Comparison of ENCODE assay signal across 6 cellular contexts in the genomic region with DNA sequence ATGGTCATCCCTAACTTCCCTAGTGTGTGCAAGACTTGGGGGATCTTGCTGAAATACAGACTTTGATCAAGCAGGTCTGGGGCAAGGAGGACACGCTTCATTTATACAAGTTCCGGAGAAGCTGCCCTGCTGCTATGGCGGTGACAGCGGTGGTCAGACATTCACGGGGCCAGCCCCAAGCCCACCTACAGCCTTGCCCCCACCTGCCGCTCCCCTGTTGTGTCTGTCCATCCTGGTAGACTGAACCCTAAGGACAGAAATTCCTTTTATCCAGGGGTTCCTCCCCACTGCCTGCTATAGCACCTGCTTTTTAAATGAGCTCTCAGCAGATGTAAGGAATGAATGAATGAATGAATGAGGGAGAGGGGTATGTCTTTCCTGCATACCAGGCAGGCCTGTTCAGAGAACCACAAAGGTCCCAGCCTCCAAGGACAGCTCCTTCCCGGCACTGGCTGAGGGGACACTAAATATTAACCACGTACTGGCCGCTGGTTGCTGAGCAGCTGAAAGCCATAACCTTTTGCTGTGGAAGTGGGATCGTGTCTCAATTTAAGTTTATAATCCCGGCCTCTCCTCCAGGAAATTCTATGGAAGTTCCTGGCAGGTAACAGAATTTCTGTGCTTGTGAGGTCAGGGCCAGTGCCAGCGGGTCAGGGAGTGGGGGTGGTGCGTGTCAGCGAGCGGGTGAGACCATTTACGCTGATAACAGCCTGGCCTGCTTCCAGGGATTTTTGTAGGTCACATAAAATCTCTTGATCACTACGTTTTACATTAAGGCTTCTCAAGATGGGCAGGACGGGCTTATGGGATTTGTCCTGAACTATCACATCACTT. TPM values are rescaled to one million over a fixed set of nuclear protein-coding genes. Genes with fewer than 3 reads are reported as not detected.
DNase-seq lines count a peak whose midpoint lies in the region; ATAC-seq, FAIRE-seq and TF ChIP-seq lines count a peak whose summit lies in the region.

No MANE protein-coding gene starts in this region.

- ATAC-seq in pancreas, result peak in 3 of 4 donors; percentile 11 to 41 (median 12)
- no peak for ATAC-seq in GM21619 (IDR thresholded peaks at IDR 0.05; ENCODE audit: unreplicated experiment)
- no peak for ATAC-seq in HG03521 (IDR thresholded peaks at IDR 0.05; ENCODE audit: unreplicated experiment)

- peak overlapping the region; percentile 31 for H3K4me3 ChIP-seq in Jurkat, Clone E6-1 (ENCODE audit: low read length)
- no peak overlapping the region for H3K4me3 ChIP-seq in colonic mucosa
- no peak overlapping the region for H3K4me3 ChIP-seq in pancreas

- no peak for DNase-seq in Jurkat, Clone E6-1 (ENCODE audit: low read depth, low spot score)
- DNase-seq in colonic mucosa (peak; percentile 85), pancreas (peak in 4 of 6 donors; percentile 49 to 69 (median 62)), SKM-1 (lab: John Stamatoyannopoulos, UW; ENCODE audit: unreplicated experiment) (no peak)

- no peaks in the 10 kb centered on the region for H3K9me3 ChIP-seq in colonic mucosa
- H3K9me3 ChIP-seq in pancreas, result no peaks in the 10 kb centered on the region

- H3K27me3 ChIP-seq in colonic mucosa (no peaks in the 10 kb centered on the region), pancreas (no peaks in the 10 kb centered on the region)

- intact Hi-C loops in colonic mucosa (cut with DNase I), result no loop called here
- intact Hi-C loops in pancreas (cut with DNase I), result loop anchor here in 2 of 3 donors (5.0 to 10.0 kb wide), 2 partner anchors 113 to 116 kb away; no protein-coding TSS in a partner anchor

- 31 to 35% methylated on average over 18 of the region's 18 CpGs for WGBS in pancreas, 2 donors

- H3K27ac ChIP-seq in colonic mucosa, result peak overlapping the region; percentile 71
- H3K27ac ChIP-seq in pancreas, result peak overlapping the region; percentile 59 to 73 (median 68)

- TF ChIP-seq CTCF in colonic mucosa (IDR thresholded peaks at IDR 0.05) (no peak), pancreas (IDR thresholded peaks at IDR 0.05) (no peak)

- FAIRE-seq in pancreas (lab: Jason Lieb, UNC), result no peak

- H3K9ac ChIP-seq in colonic mucosa (ENCODE audit: low read depth in 2 of 2, low read length in 2 of 2), result peak overlapping the region in 1 of 2 donors; percentile 69

- peaks cover 3% of the 10 kb centered on the region for H3K36me3 ChIP-seq in colonic mucosa
- no peaks in the 10 kb centered on the region for H3K36me3 ChIP-seq in pancreas

- H3K4me1 ChIP-seq in colonic mucosa, result peaks cover 29% of the 10 kb centered on the region
- peaks cover 20 to 34% (median 31%) of the 10 kb centered on the region in 3 donors for H3K4me1 ChIP-seq in pancreas

RNA-seq across cellular contexts. Expression of a gene that starts 27.1 kb away (rescaled TPM):
- polyA plus RNA-seq in Jurkat, Clone E6-1 (2012; ENCODE audit: insufficient read depth, insufficient read length), result 5.2 TPM
- total RNA-seq in colonic mucosa (1 to 10 TPM; 2.2 to 3.6 TPM), pancreas (1 to 10 TPM in 4 of 6 donors, under 1 TPM in 2; 0.69 to 2.3 (median 1.3) TPM)
- polyA plus RNA-seq in pancreas, result 1 to 10 TPM; 1.5 to 2.5 TPM

RNA-seq across cellular contexts. Expression of a gene that starts 27.8 kb away (rescaled TPM):
- 667 TPM for polyA plus RNA-seq in Jurkat, Clone E6-1 (2012; ENCODE audit: insufficient read depth, insufficient read length)
- total RNA-seq in colonic mucosa (100 to 1,000 TPM; 399 to 494 TPM), pancreas (100 to 1,000 TPM in 4 of 6 donors, 10 to 100 TPM in 2; 87.9 to 154 (median 127) TPM)
- 100 to 1,000 TPM; 147 to 178 TPM for polyA plus RNA-seq in pancreas

RNA-seq across cellular contexts. Expression of a gene that starts 40.5 kb away (rescaled TPM):
- polyA plus RNA-seq in Jurkat, Clone E6-1 (2012; ENCODE audit: insufficient read depth, insufficient read length), result 4.4 TPM
- total RNA-seq in colonic mucosa (10 to 100 TPM in 1 of 2 donors, 1 to 10 TPM in 1; 1.9 to 17.3 TPM), pancreas (1 to 10 TPM in 5 of 6 donors, under 1 TPM in 1; 0.76 to 3.7 (median 1.9) TPM)
- 10 to 100 TPM; 28.4 to 38.8 TPM for polyA plus RNA-seq in pancreas

RNA-seq across cellular contexts. Expression of a gene that starts 49.8 kb away (rescaled TPM):
- polyA plus RNA-seq in Jurkat, Clone E6-1 (2012; ENCODE audit: insufficient read depth, insufficient read length), result not detected
- total RNA-seq in colonic mucosa, result under 1 TPM; 0.05 to 0.35 TPM
- 1 to 10 TPM in 1 of 6 donors, under 1 TPM in 1, not detected in 4; 0.12 to 1.4 TPM for total RNA-seq in pancreas
- polyA plus RNA-seq in pancreas, result not detected

Comparison
In these comparisons a context has a peak if more than half of its experiments do, and no peak if none do; other contexts are left out.
1. DNase-seq: peak in colonic mucosa (single experiment) and pancreas (4 of 6); none in Jurkat, Clone E6-1 (single experiment) and SKM-1 (single experiment).
2. ATAC-seq: peak in pancreas (3 of 4); none in GM21619 (single experiment) and HG03521 (single experiment).